Comparison of ENCODE assay signal across 8 cellular contexts in the genomic region with DNA sequence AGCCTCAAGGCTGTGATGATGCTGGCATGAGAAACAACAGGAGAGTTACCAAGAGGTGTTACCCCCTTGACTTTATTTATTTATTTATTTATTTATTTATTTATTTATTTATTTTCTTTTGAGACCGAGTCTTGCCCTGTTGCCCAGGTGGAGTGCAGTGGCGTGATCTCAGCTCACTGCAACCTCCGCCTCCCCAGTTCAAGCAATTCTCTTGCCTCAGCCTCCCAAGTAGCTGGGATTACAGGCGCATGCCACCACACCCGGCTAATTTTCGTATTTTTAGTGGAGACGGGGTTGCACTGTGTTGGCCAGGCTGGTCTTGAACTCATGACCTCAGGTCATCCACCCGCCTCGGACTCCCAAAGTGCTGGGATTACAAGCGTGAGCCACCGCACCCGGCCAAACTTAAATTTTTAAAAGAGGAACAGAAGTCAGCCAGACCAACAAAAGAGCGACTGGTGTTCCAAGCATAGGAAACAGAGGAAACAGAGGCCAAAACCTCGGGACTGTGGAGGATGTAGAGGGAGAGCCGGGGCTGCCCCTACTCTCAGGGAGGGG. TPM values are rescaled to one million over a fixed set of nuclear protein-coding genes. Genes with fewer than 3 reads are reported as not detected.
DNase-seq lines count a peak whose midpoint lies in the region; ATAC-seq and TF ChIP-seq lines count a peak whose summit lies in the region.
"Not testable (repeated sequence)": the region's sequence is repeated elsewhere in the genome, so short reads cannot be mapped to it uniquely, and the experiment has no call there.

No MANE protein-coding gene starts in this region.

- WGBS in neuronal stem cell (ENCODE audit: extremely low coverage in 2 of 2, insufficient read length in 2 of 2, insufficient replicate concordance in 1 of 2), 2 donors: no CpG with 5 or more reads among the region's 15 CpGs
- 88% methylated on average over 15 of the region's 15 CpGs for WGBS in suprapubic skin

- not testable (repeated sequence) for H2BK5ac ChIP-seq in neuronal stem cell (ENCODE audit: low read length)

- H3K9me3 ChIP-seq in CD4-positive, alpha-beta memory T cell (ENCODE audit: control insufficient read depth in 1 of 2, low read length in 2 of 2); HUES6 (ENCODE audit: control insufficient read depth, insufficient read depth, low read depth, low read length); left lung; neuronal stem cell (replicated peaks in 1 of 2; ENCODE audit: control insufficient read depth in 2 of 2, insufficient read depth in 1 of 2, low read depth in 1 of 2, low read length in 2 of 2); suprapubic skin: not testable (repeated sequence)

- H3K79me1 ChIP-seq in neuronal stem cell (ENCODE audit: low read depth, low read length): not testable (repeated sequence)

- not testable (repeated sequence) for H3K27me3 ChIP-seq in CD4-positive, alpha-beta memory T cell (ENCODE audit: insufficient read depth, low read length); HUES6 (ENCODE audit: control insufficient read depth, insufficient read depth, low read length); left lung; neuronal stem cell (ENCODE audit: control insufficient read depth in 3 of 3, insufficient read depth in 3 of 3, low read depth in 1 of 3, low read length in 3 of 3); suprapubic skin

- H2BK120ac ChIP-seq in neuronal stem cell (ENCODE audit: low read depth, low read length): not testable (repeated sequence)

- H3K4me2 ChIP-seq in neuronal stem cell (ENCODE audit: insufficient read depth, low read length, poor library complexity, severe bottlenecking): not testable (repeated sequence)

- peak overlapping the region; percentile 90 for H2AFZ ChIP-seq in neuronal stem cell (ENCODE audit: low read length)

- H3K14ac ChIP-seq in neuronal stem cell (ENCODE audit: low read length): not testable (repeated sequence)

- TF ChIP-seq POLR2A in suprapubic skin (IDR thresholded peaks at IDR 0.05): not testable (repeated sequence)

- H3K18ac ChIP-seq in neuronal stem cell (ENCODE audit: low read length): not testable (repeated sequence)

- peaks cover 15 to 30% (median 22%) of the 10 kb centered on the region in 4 donors for H3K4me1 Mint-ChIP-seq in CD4-positive, alpha-beta memory T cell
- peaks cover 21 to 28% (median 22%) of the 10 kb centered on the region in 3 donors for H3K4me1 Mint-ChIP-seq in T-cell
- not testable (repeated sequence) for H3K4me1 Mint-ChIP-seq in activated naive CD8-positive, alpha-beta T cell treated with anti-CD3 and anti-CD28 coated beads, Interleukin-2, amount 10 ng/mL, durations not matched to agents 7 days and 5 days

- not testable (repeated sequence) for H4K91ac ChIP-seq in neuronal stem cell (ENCODE audit: low read depth, low read length, poor library complexity)

- H3K4ac ChIP-seq in neuronal stem cell (ENCODE audit: low read length): not testable (repeated sequence)

- CTCF ChIA-PET in CD4-positive, alpha-beta memory T cell (lab: Charles Lee; ENCODE audit: partially characterized antibody): interaction anchor here (1.3 to 1.9 kb wide), 3 partner anchors 130 to 480 kb away, joined by 3 to 6 read pairs (median 4); no protein-coding TSS in a partner anchor
- CTCF ChIA-PET in T-cell (lab: Charles Lee): interaction anchor here in 1 of 2 donors (1.0 to 1.3 kb wide), 2 partner anchors 257 to 368 kb away, joined by 3 to 4 read pairs; no protein-coding TSS in a partner anchor

- H3K4me3 ChIP-seq in CD4-positive, alpha-beta memory T cell (ENCODE audit: low read length in 2 of 2): peak overlapping the region; percentile 54 to 69
- H3K4me3 ChIP-seq in HUES6 (ENCODE audit: low read depth, low read length) (peak overlapping the region; percentile 79), left lung (peak overlapping the region; percentile 47 to 56), neuronal stem cell (ENCODE audit: low read length in 2 of 2) (peak overlapping the region; percentile 51 to 89), suprapubic skin (peak overlapping the region; percentile 56)

- not testable (repeated sequence) for H3K9me3 Mint-ChIP-seq in CD4-positive, alpha-beta memory T cell; T-cell; activated naive CD8-positive, alpha-beta T cell treated with anti-CD3 and anti-CD28 coated beads, Interleukin-2, amount 10 ng/mL, durations not matched to agents 7 days and 5 days

- peaks cover 0 to 19% of the 10 kb centered on the region in 2 donors for H3K36me3 Mint-ChIP-seq in CD4-positive, alpha-beta memory T cell
- not testable (repeated sequence) for H3K36me3 Mint-ChIP-seq in T-cell; activated naive CD8-positive, alpha-beta T cell treated with anti-CD3 and anti-CD28 coated beads, Interleukin-2, amount 10 ng/mL, durations not matched to agents 7 days and 5 days

- not testable (repeated sequence) for H2AK5ac ChIP-seq in neuronal stem cell (ENCODE audit: low read depth, low read length)

- not testable (repeated sequence) for H2BK15ac ChIP-seq in neuronal stem cell (ENCODE audit: low read length)

- not testable (repeated sequence) for H3K27me3 Mint-ChIP-seq in CD4-positive, alpha-beta memory T cell; T-cell; activated naive CD8-positive, alpha-beta T cell treated with anti-CD3 and anti-CD28 coated beads, Interleukin-2, amount 10 ng/mL, durations not matched to agents 7 days and 5 days

- not testable (repeated sequence) for TF ChIP-seq EP300 in suprapubic skin (IDR thresholded peaks at IDR 0.05)

- TF ChIP-seq CTCF in left lung (IDR thresholded peaks at IDR 0.05); suprapubic skin (IDR thresholded peaks at IDR 0.05): not testable (repeated sequence)

- H3K23ac ChIP-seq in neuronal stem cell (ENCODE audit: low read depth, low read length, poor library complexity): not testable (repeated sequence)

- not testable (repeated sequence) for DNase-seq in CD4-positive, alpha-beta memory T cell; T-cell; activated naive CD8-positive, alpha-beta T cell treated with anti-CD3 and anti-CD28 coated beads, Interleukin-2, amount 10 ng/mL, durations not matched to agents 7 days and 5 days; epithelial cell of prostate (ENCODE audit: low read depth, low spot score); left lung; neuronal stem cell (ENCODE audit: low spot score); suprapubic skin (ENCODE audit: low spot score in 2 of 2)

- H2BK12ac ChIP-seq in neuronal stem cell (ENCODE audit: low read length): not testable (repeated sequence)

- H3K27ac Mint-ChIP-seq in CD4-positive, alpha-beta memory T cell: peak overlapping the region; percentile 95 to 100 (median 99)
- peak overlapping the region; percentile 98 to 100 for H3K27ac Mint-ChIP-seq in T-cell
- H3K27ac Mint-ChIP-seq in activated naive CD8-positive, alpha-beta T cell treated with anti-CD3 and anti-CD28 coated beads, Interleukin-2, amount 10 ng/mL, durations not matched to agents 7 days and 5 days: peak overlapping the region; percentile 95

- H3K4me3 Mint-ChIP-seq in CD4-positive, alpha-beta memory T cell: peak overlapping the region; percentile 90 to 98 (median 94)
- H3K4me3 Mint-ChIP-seq in T-cell: peak overlapping the region; percentile 87 to 98 (median 91)
- H3K4me3 Mint-ChIP-seq in activated naive CD8-positive, alpha-beta T cell treated with anti-CD3 and anti-CD28 coated beads, Interleukin-2, amount 10 ng/mL, durations not matched to agents 7 days and 5 days: peak overlapping the region; percentile 92

- H3K36me3 ChIP-seq in CD4-positive, alpha-beta memory T cell (ENCODE audit: insufficient read depth, low read length); HUES6 (ENCODE audit: control insufficient read depth, insufficient read depth, low read length); left lung; neuronal stem cell (replicated peaks in 1 of 2; ENCODE audit: control insufficient read depth in 2 of 2, insufficient read depth in 2 of 2, low read length in 2 of 2); suprapubic skin: not testable (repeated sequence)

- H4K8ac ChIP-seq in neuronal stem cell (ENCODE audit: low read depth, low read length): not testable (repeated sequence)

- intact Hi-C loops in CD4-positive, alpha-beta memory T cell (cut with micrococcal nuclease): loop anchor here (10.0 kb wide), 1 partner anchor 364 kb away; no protein-coding TSS in a partner anchor
- intact Hi-C loops in left lung (cut with DNase I): not testable (repeated sequence)

- POLR2A ChIA-PET in CD4-positive, alpha-beta memory T cell (lab: Charles Lee; ENCODE audit: partially characterized antibody): interaction anchor here (1.2 to 2.7 kb wide), 2 partner anchors 15 to 133 kb away, joined by 3 to 24 read pairs; partner anchors contain the start of gene UQCRC2
- POLR2A ChIA-PET in T-cell (lab: Charles Lee): not testable (repeated sequence)
- POLR2A ChIA-PET in activated naive CD8-positive, alpha-beta T cell treated with anti-CD3 and anti-CD28 coated beads, Interleukin-2, amount 10 ng/mL, durations not matched to agents 7 days and 5 days (lab: Charles Lee): interaction anchor here (0.6 to 1.2 kb wide), 3 partner anchors 132 to 582 kb away, joined by 3 to 4 read pairs (median 4); partner anchors contain the start of gene UQCRC2

- ATAC-seq in T-cell (replicated peaks in 1 of 4); activated naive CD8-positive, alpha-beta T cell treated with anti-CD3 and anti-CD28 coated beads, Interleukin-2, amount 10 ng/mL, durations not matched to agents 7 days and 5 days (ENCODE audit: low read depth); left lung: not testable (repeated sequence)

- H3K9ac ChIP-seq in HUES6 (ENCODE audit: low read length); neuronal stem cell (ENCODE audit: low read depth, low read length, poor library complexity): not testable (repeated sequence)

- H3K27ac ChIP-seq in CD4-positive, alpha-beta memory T cell (ENCODE audit: low read depth, low read length): peak overlapping the region; percentile 87
- H3K27ac ChIP-seq in HUES6 (ENCODE audit: low read depth, low read length); neuronal stem cell (replicated peaks; ENCODE audit: low read length): not testable (repeated sequence)
- H3K27ac ChIP-seq in epithelial cell of prostate (peak overlapping the region; percentile 41), left lung (peak overlapping the region; percentile 74 to 86), suprapubic skin (peak overlapping the region; percentile 77)

- H3K4me1 ChIP-seq in CD4-positive, alpha-beta memory T cell (ENCODE audit: insufficient read depth, low read length): peaks cover 12% of the 10 kb centered on the region
- H3K4me1 ChIP-seq in HUES6 (ENCODE audit: control insufficient read depth, insufficient read depth, low read length); neuronal stem cell (ENCODE audit: control insufficient read depth in 2 of 2, insufficient read depth in 1 of 2, low read depth in 1 of 2, low read length in 2 of 2); suprapubic skin: not testable (repeated sequence)
- peaks cover 0 to 21% of the 10 kb centered on the region in 2 donors for H3K4me1 ChIP-seq in left lung

RNA-seq across cellular contexts. Expression of gene NPIPB4, which starts 36.6 kb away (rescaled TPM):
- total RNA-seq in CD4-positive, alpha-beta memory T cell: 100 to 1,000 TPM; 216 to 271 TPM
- 10 to 100 TPM in 1 of 2 donors, 1 to 10 TPM in 1; 1.8 to 17.0 TPM for polyA plus RNA-seq in CD4-positive, alpha-beta memory T cell
- total RNA-seq in T-cell (100 to 1,000 TPM; 173 to 372 (median 216) TPM), left lung (100 to 1,000 TPM in 1 of 2 donors, 10 to 100 TPM in 1; 86.3 to 203 TPM), suprapubic skin (100 to 1,000 TPM in 2 of 4 donors, 10 to 100 TPM in 2; 49.5 to 289 (median 118) TPM)
- 100 to 1,000 TPM; 237 to 255 TPM for total RNA-seq in activated naive CD8-positive, alpha-beta T cell treated with anti-CD3 and anti-CD28 coated beads, Interleukin-2, amount 10 ng/mL, durations not matched to agents 7 days and 5 days
- 11.7 TPM for polyA plus RNA-seq in neuronal stem cell (2013, experiment 1 of 2)
- polyA plus RNA-seq in neuronal stem cell (2013, experiment 2 of 2): 14.5 TPM
